1 cellular context compared by ENCODE assay signal in the genomic region with DNA sequence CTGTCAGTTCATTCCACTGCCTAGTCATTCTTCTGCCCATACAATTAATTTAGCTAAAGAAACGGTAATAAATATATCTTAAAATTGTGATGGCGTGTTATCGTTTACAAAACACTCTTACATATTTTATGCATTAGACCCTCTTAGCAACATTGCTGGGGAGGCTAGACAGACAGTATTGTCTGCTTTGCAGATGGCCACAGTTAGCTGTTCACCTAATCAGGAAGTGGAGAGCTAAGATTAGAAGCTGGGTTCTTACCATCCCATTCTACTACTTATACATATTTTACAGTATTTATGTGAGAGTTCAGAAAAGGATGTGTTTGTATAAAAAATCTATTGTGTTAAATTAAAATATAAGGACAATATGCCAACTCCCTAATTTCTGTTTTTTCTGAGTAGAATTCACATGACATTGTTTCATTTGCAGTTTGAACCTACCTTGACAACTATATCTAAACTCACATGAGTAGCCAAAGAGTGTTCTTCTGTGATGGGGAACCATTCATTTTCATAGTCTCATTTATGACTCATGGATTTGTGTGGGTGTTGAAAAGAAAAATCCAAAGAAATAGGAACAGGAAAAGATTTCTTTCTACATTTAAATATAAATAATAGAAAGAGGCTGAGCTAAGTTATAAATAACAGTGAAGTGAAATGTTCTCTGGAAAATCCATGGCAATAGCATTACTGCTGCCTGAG.
TF ChIP-seq lines count a peak whose summit lies in the region.

No MANE protein-coding gene starts in this region.

TF ChIP-seq in SK-N-SH treated with all-trans-retinoic acid at 6 μM for 48 hours, 23 proteins besides CTCF, POLR2A, EP300 and RAD21 (continued from another document):
- TF ChIP-seq, protein P1, sequence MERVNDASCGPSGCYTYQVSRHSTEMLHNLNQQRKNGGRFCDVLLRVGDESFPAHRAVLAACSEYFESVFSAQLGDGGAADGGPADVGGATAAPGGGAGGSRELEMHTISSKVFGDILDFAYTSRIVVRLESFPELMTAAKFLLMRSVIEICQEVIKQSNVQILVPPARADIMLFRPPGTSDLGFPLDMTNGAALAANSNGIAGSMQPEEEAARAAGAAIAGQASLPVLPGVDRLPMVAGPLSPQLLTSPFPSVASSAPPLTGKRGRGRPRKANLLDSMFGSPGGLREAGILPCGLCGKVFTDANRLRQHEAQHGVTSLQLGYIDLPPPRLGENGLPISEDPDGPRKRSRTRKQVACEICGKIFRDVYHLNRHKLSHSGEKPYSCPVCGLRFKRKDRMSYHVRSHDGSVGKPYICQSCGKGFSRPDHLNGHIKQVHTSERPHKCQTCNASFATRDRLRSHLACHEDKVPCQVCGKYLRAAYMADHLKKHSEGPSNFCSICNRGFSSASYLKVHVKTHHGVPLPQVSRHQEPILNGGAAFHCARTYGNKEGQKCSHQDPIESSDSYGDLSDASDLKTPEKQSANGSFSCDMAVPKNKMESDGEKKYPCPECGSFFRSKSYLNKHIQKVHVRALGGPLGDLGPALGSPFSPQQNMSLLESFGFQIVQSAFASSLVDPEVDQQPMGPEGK (CRISPR knock-in tag; IDR thresholded peaks at IDR 0.05; ENCODE audit: borderline replicate concordance) = no peak
- no peak for TF ChIP-seq ISL1 (CRISPR knock-in tag; IDR thresholded peaks at IDR 0.05)
- TF ChIP-seq ARNTL (CRISPR knock-in tag; IDR thresholded peaks at IDR 0.05; ENCODE audit: borderline replicate concordance, low read depth) = no peak
- TF ChIP-seq ZNF70 (CRISPR knock-in tag; IDR thresholded peaks at IDR 0.05) = no peak
- no peak for TF ChIP-seq ZFP3 (CRISPR knock-in tag; IDR thresholded peaks at IDR 0.05)
TF ChIP-seq in SK-N-SH treated with all-trans-retinoic acid at 6 μM for 48 hours: peak in this region for 0.
